18 cellular contexts compared by ENCODE assay signal in genomic region chr4:8617486-8618040, GRCh38. TPM values are rescaled to one million over a fixed set of nuclear protein-coding genes. Genes with fewer than 3 reads are reported as not detected.
DNase-seq lines count a peak whose midpoint lies in the region; ATAC-seq, FAIRE-seq and TF ChIP-seq lines count a peak whose summit lies in the region.
"Had no signal": no experiment of that assay in that cellular context is flagged by ENCODE, and none has a peak within 500 bp of the region (broad histone marks: within the 10 kb centered on the region; RNA-seq: fewer than 3 reads in every experiment).

No MANE protein-coding gene starts in this region.

- no peaks in the 10 kb centered on the region for H3K9me3 Mint-ChIP-seq in natural killer cell treated with Interleukin-12 subunit alpha and Interleukin-12 subunit beta and Interleukin-15 and Interleukin-18, amount 100 ng/mL, for 72 hours
- H3K9me3 Mint-ChIP-seq in natural killer cell: no peaks in the 10 kb centered on the region
- H3K9me3 Mint-ChIP-seq: CD8-positive, alpha-beta T cell had no signal

- no peak for TF ChIP-seq CTCF in natural killer cell (IDR thresholded peaks at IDR 0.05)
- no peak for TF ChIP-seq CTCF in K562 (IDR thresholded peaks at IDR 0.05 in 2 of 3, conservative IDR thresholded peaks at IDR 0.05 in 1 of 3; ENCODE audit: insufficient read depth in 2 of 3, low read depth in 1 of 3, low read length in 3 of 3)
- no peak for TF ChIP-seq CTCF in osteoblast (IDR thresholded peaks at IDR 0.05; ENCODE audit: extremely low read depth, low read depth, low read length)

- no peaks in the 10 kb centered on the region for H3K36me3 Mint-ChIP-seq in natural killer cell treated with Interleukin-12 subunit alpha and Interleukin-12 subunit beta and Interleukin-15 and Interleukin-18, amount 100 ng/mL, for 72 hours
- H3K36me3 Mint-ChIP-seq in natural killer cell: no peaks in the 10 kb centered on the region
- H3K36me3 Mint-ChIP-seq: CD8-positive, alpha-beta T cell had no signal

- H3K4me2 ChIP-seq in K562 (ENCODE audit: insufficient read depth, low read length): no peak overlapping the region
- H3K4me2 ChIP-seq in osteoblast (ENCODE audit: insufficient read depth, low read length): no peak overlapping the region
- H3K4me2 ChIP-seq: A549 had no signal

- H3K4me3 ChIP-seq in K562: no peak overlapping the region
- no peak overlapping the region for H3K4me3 ChIP-seq in osteoblast (ENCODE audit: insufficient read depth, low read length)
- H3K4me3 ChIP-seq in aorta (ENCODE audit: low read length in 2 of 2): no peak overlapping the region
- H3K4me3 ChIP-seq: A549 had no signal

- in situ Hi-C loops in K562 (cut with MboI): no loop called here

- no peaks in the 10 kb centered on the region for H3K27me3 Mint-ChIP-seq in natural killer cell treated with Interleukin-12 subunit alpha and Interleukin-12 subunit beta and Interleukin-15 and Interleukin-18, amount 100 ng/mL, for 72 hours
- H3K27me3 Mint-ChIP-seq in natural killer cell (ENCODE audit: low read depth in 2 of 2): no peaks in the 10 kb centered on the region

- CTCF ChIA-PET in K562 (lab: Yijun Ruan, JAX; ENCODE audit: low intra/inter-chr PET ratio): no interaction called here

- FAIRE-seq in K562 (lab: Jason Lieb, UNC): no peak
- FAIRE-seq: A549, GM19239 had no signal

- H3K9me3 ChIP-seq in K562 (replicated peaks; ENCODE audit: control insufficient read depth, insufficient read depth, low read depth, low read length) (no peaks in the 10 kb centered on the region), osteoblast (ENCODE audit: low read depth, low read length) (no peaks in the 10 kb centered on the region), aorta (ENCODE audit: control insufficient read depth, low read length) (no peaks in the 10 kb centered on the region)
- H3K9me3 ChIP-seq: A549, BE2C, Caco-2 had no signal

- H3K4me1 ChIP-seq in K562 (replicated peaks in 1 of 2; ENCODE audit: control insufficient read depth in 2 of 2, insufficient read depth in 2 of 2, low read length in 2 of 2): no peaks in the 10 kb centered on the region
- no peaks in the 10 kb centered on the region for H3K4me1 ChIP-seq in osteoblast (ENCODE audit: insufficient read depth, low read length)
- H3K4me1 ChIP-seq in aorta (ENCODE audit: control insufficient read depth in 1 of 2, insufficient read depth in 2 of 2, low read length in 2 of 2): no peaks in the 10 kb centered on the region
- H3K4me1 ChIP-seq: A549, Caco-2 had no signal

- TF ChIP-seq EP300 in K562 (IDR thresholded peaks at IDR 0.05; ENCODE audit: low read length): no peak

- BruUV-seq in K562 (replicated peaks; lab: Mats Ljungman, UMichigan): no TSS peak

- peaks cover 0 to 40% of the 10 kb centered on the region in 2 experiments; a peak in 3 of 5 replicates for H3K27me3 ChIP-seq in K562 (ENCODE audit: control insufficient read depth in 2 of 2, insufficient read depth in 2 of 2, low read length in 2 of 2)
- no peaks in the 10 kb centered on the region for H3K27me3 ChIP-seq in osteoblast (ENCODE audit: insufficient read depth, low read length)
- H3K27me3 ChIP-seq in aorta (ENCODE audit: control insufficient read depth in 1 of 2, insufficient read depth in 2 of 2, low read length in 1 of 2): no peaks in the 10 kb centered on the region
- H3K27me3 ChIP-seq: BE2C had no signal

- intact Hi-C loops in natural killer cell (cut with micrococcal nuclease) (no loop called here), K562 (cut with micrococcal nuclease) (no loop called here), aorta (cut with DNase I) (no loop called here)

- no peaks in the 10 kb centered on the region for H3K36me3 ChIP-seq in K562 (ENCODE audit: control insufficient read depth, insufficient read depth, low read length)
- H3K36me3 ChIP-seq in osteoblast (ENCODE audit: insufficient read depth, low read length): peaks cover 3% of the 10 kb centered on the region
- H3K36me3 ChIP-seq in aorta (ENCODE audit: control insufficient read depth in 1 of 2, insufficient read depth in 2 of 2, low read length in 1 of 2): no peaks in the 10 kb centered on the region
- H3K36me3 ChIP-seq: BE2C had no signal

- H4K20me1 ChIP-seq in K562 (replicated peaks; ENCODE audit: control insufficient read depth, insufficient read depth, low read length): no peaks in the 10 kb centered on the region
- peaks cover 3% of the 10 kb centered on the region for H4K20me1 ChIP-seq in osteoblast (ENCODE audit: insufficient read depth, low read length)

- H3K79me2 ChIP-seq in K562 (ENCODE audit: control insufficient read depth, insufficient read depth, low read length) (no peaks in the 10 kb centered on the region), osteoblast (ENCODE audit: insufficient read depth, low read length) (no peaks in the 10 kb centered on the region)

- no peak overlapping the region for H2AFZ ChIP-seq in K562 (ENCODE audit: low read depth, low read length)
- no peak overlapping the region for H2AFZ ChIP-seq in osteoblast (ENCODE audit: low read length)

- H3K9ac ChIP-seq in K562 (ENCODE audit: insufficient read depth in 1 of 2, low read depth in 2 of 2, low read length in 2 of 2): no peak overlapping the region

- WGBS in K562 (ENCODE audit: insufficient coverage, low coverage, missing lambda C conversion rate): 11% methylated on average over 21 of the region's 21 CpGs
- 65 to 67% methylated on average over 21 of the region's 21 CpGs for WGBS in aorta, 2 donors

- H3K4me3 Mint-ChIP-seq in natural killer cell treated with Interleukin-12 subunit alpha and Interleukin-12 subunit beta and Interleukin-15 and Interleukin-18, amount 100 ng/mL, for 72 hours: no peak overlapping the region
- no peak overlapping the region for H3K4me3 Mint-ChIP-seq in natural killer cell
- H3K4me3 Mint-ChIP-seq: CD8-positive, alpha-beta T cell had no signal

- ATAC-seq in natural killer cell treated with Interleukin-12 subunit alpha and Interleukin-12 subunit beta and Interleukin-15 and Interleukin-18, amount 100 ng/mL, for 72 hours: no peak
- ATAC-seq in natural killer cell: no peak
- no peak for ATAC-seq in K562
- no peak for ATAC-seq in aorta (ENCODE audit: low FRiP score)
- ATAC-seq in HG02973 (IDR thresholded peaks at IDR 0.05; ENCODE audit: unreplicated experiment): no peak
- ATAC-seq: A549; CD8-positive, alpha-beta T cell; HCT116 had no signal

- TF ChIP-seq POLR2A in K562 (conservative IDR thresholded peaks at IDR 0.05): no peak

- DNase-seq in natural killer cell treated with Interleukin-12 subunit alpha and Interleukin-12 subunit beta and Interleukin-15 and Interleukin-18, amount 100 ng/mL, for 72 hours (ENCODE audit: low spot score): peak; percentile 22
- DNase-seq in natural killer cell (no peak), K562 (ENCODE audit: extremely low read depth in 1 of 4, low spot score in 3 of 4) (no peak), osteoblast (ENCODE audit: insufficient read length, low spot score, missing footprints) (peak; percentile 86), aorta (peak; percentile 11 to 49), NCI-H2227 treated with DMSO at 0.1 percent for 48 hours (lab: John Stamatoyannopoulos, UW) (no peak), T1000 (lab: John Stamatoyannopoulos, UW) (no peak)
- DNase-seq: BE2C; Caco-2; CD8-positive, alpha-beta T cell; DND-41; GDM1 had no signal

- POLR2A ChIA-PET in K562 (lab: Yijun Ruan, JAX): no interaction called here

- no peaks in the 10 kb centered on the region for H3K9me1 ChIP-seq in K562 (ENCODE audit: control insufficient read depth, insufficient read depth, low read length)

- H3K4me1 Mint-ChIP-seq in natural killer cell treated with Interleukin-12 subunit alpha and Interleukin-12 subunit beta and Interleukin-15 and Interleukin-18, amount 100 ng/mL, for 72 hours (ENCODE audit: low read depth in 2 of 2): no peaks in the 10 kb centered on the region
- peaks cover 0 to 8% of the 10 kb centered on the region in 2 donors for H3K4me1 Mint-ChIP-seq in natural killer cell

- H3K27ac ChIP-seq in K562 (ENCODE audit: extremely low read depth, low read depth, low read length) (no peak overlapping the region), osteoblast (ENCODE audit: low read depth, low read length) (no peak overlapping the region), aorta (ENCODE audit: low read depth in 1 of 2, low read length in 2 of 2) (no peak overlapping the region)
- H3K27ac ChIP-seq: A549, C4-2B had no signal

- no peak overlapping the region for H3K27ac Mint-ChIP-seq in natural killer cell treated with Interleukin-12 subunit alpha and Interleukin-12 subunit beta and Interleukin-15 and Interleukin-18, amount 100 ng/mL, for 72 hours
- no peak overlapping the region for H3K27ac Mint-ChIP-seq in natural killer cell
- H3K27ac Mint-ChIP-seq: CD8-positive, alpha-beta T cell had no signal

- no peak for TF ChIP-seq RAD21 in K562 (CRISPR knock-in tag; conservative IDR thresholded peaks at IDR 0.05 in 1 of 2, IDR thresholded peaks at IDR 0.05 in 1 of 2)

RNA-seq across cellular contexts. Expression of gene CPZ, which starts 25.0 kb away (rescaled TPM):
- total RNA-seq in natural killer cell treated with Interleukin-12 subunit alpha and Interleukin-12 subunit beta and Interleukin-15 and Interleukin-18, amount 100 ng/mL, for 72 hours: not detected
- not detected for total RNA-seq in natural killer cell
- 19.3 and 33.1 TPM in 2 replicates for total RNA-seq in K562 (2011; cell fraction: chromatin; rRNA removed; ENCODE audit: low replicate concordance)
- 12.5 and 16.5 TPM in 2 replicates for total RNA-seq in K562 (2011; cell fraction: nucleolus; rRNA removed)
- 15.9 and 26.4 TPM in 2 replicates for total RNA-seq in K562 (2011; cell fraction: nucleoplasm; rRNA removed)
- total RNA-seq in K562 (2014; rRNA removed): 0.41 and 1.1 TPM in 2 replicates
- total RNA-seq in K562 (2014; rRNA removed; fragmentation: Illumina TruSeq; extraction: Trizol): 0.58 and 0.67 TPM in 2 replicates
- 2.1 and 2.2 TPM in 2 replicates for total RNA-seq in K562 (2015; rRNA removed; fragmentation: Illumina TruSeq; extraction: Trizol)
- total RNA-seq in K562 (2021): 1.5 and 1.6 TPM in 2 replicates
- polyA plus RNA-seq in K562 (2011; rRNA removed): 0.60 and 2.0 TPM in 2 replicates
- 0.38 and 4.3 TPM in 2 replicates for polyA plus RNA-seq in K562 (2011; cell fraction: cytosol; rRNA removed)
- polyA plus RNA-seq in K562 (2011; cell fraction: nucleus; rRNA removed): 1.7 and 13.8 TPM in 2 replicates
- 4.3 and 41.5 TPM in 2 replicates for polyA plus RNA-seq in K562 (2012)
- polyA plus RNA-seq in K562 (2014; fragmentation: Illumina TruSeq; extraction: Trizol): 0.68 and 1.4 TPM in 2 replicates
- under 1 TPM in 1 of 2 experiments, not detected in 1; 0.06 TPM for polyA plus RNA-seq in K562 (2014; fragmentation: Nextera tagmentation; extraction: Ambion mirVana)
- polyA plus RNA-seq in K562 (2014; rRNA removed): 1.1 TPM in 2 replicates
- 1.4 TPM in 1 of 2 replicates, not detected in the other for polyA minus RNA-seq in K562 (2011; rRNA and poly(A)+ RNA removed)
- polyA minus RNA-seq in K562 (2011; cell fraction: cytosol; rRNA and poly(A)+ RNA removed): 0.86 TPM in 1 of 2 replicates, not detected in the other
- 1.4 and 2.6 TPM in 2 replicates for polyA minus RNA-seq in K562 (2011; cell fraction: nucleus; rRNA and poly(A)+ RNA removed)
- total RNA-seq in osteoblast: 21.2 and 44.5 TPM in 2 replicates
- total RNA-seq in aorta: 1 to 10 TPM; 3.8 to 10.0 TPM
- polyA plus RNA-seq in aorta: under 1 TPM; 0.13 to 0.82 TPM
- total RNA-seq: CD8-positive, alpha-beta T cell had no signal

RNA-seq across cellular contexts. Expression of gene GPR78, which starts 37.4 kb away (rescaled TPM):
- not detected for total RNA-seq in natural killer cell treated with Interleukin-12 subunit alpha and Interleukin-12 subunit beta and Interleukin-15 and Interleukin-18, amount 100 ng/mL, for 72 hours
- total RNA-seq in natural killer cell (not detected), K562 (2014; rRNA removed) (0.04 TPM in 1 of 2 replicates, not detected in the other), K562 (2014; rRNA removed; fragmentation: Illumina TruSeq; extraction: Trizol) (not detected in 2 replicates), K562 (2015; rRNA removed; fragmentation: Illumina TruSeq; extraction: Trizol) (0.07 TPM in 1 of 2 replicates, not detected in the other), K562 (2021) (0.09 and 0.16 TPM in 2 replicates), osteoblast (1.2 and 1.8 TPM in 2 replicates), aorta (under 1 TPM in 1 of 2 donors, not detected in 1; 0.48 TPM)
- 4.4 and 8.6 TPM in 2 replicates for total RNA-seq in K562 (2011; cell fraction: chromatin; rRNA removed; ENCODE audit: low replicate concordance)
- total RNA-seq in K562 (2011; cell fraction: nucleolus; rRNA removed): 2.4 and 3.2 TPM in 2 replicates
- 3.6 and 4.8 TPM in 2 replicates for total RNA-seq in K562 (2011; cell fraction: nucleoplasm; rRNA removed)
- polyA plus RNA-seq in K562 (2011; rRNA removed) (0.13 TPM in 1 of 2 replicates, not detected in the other), K562 (2014; fragmentation: Illumina TruSeq; extraction: Trizol) (0.06 TPM in 1 of 2 replicates, not detected in the other), K562 (2014; fragmentation: Nextera tagmentation; extraction: Ambion mirVana) (not detected), K562 (2014; rRNA removed) (0.04 and 0.08 TPM in 2 replicates), aorta (not detected)
- polyA plus RNA-seq in K562 (2011; cell fraction: cytosol; rRNA removed): 0.07 TPM in 1 of 2 replicates, not detected in the other
- polyA plus RNA-seq in K562 (2011; cell fraction: nucleus; rRNA removed): 0.20 and 1.3 TPM in 2 replicates
- 0.08 and 0.39 TPM in 2 replicates for polyA plus RNA-seq in K562 (2012)
- polyA minus RNA-seq in K562 (2011; rRNA and poly(A)+ RNA removed): 0.21 TPM in 1 of 2 replicates, not detected in the other
- polyA minus RNA-seq in K562 (2011; cell fraction: cytosol; rRNA and poly(A)+ RNA removed): not detected in 2 replicates
- 0.11 and 0.67 TPM in 2 replicates for polyA minus RNA-seq in K562 (2011; cell fraction: nucleus; rRNA and poly(A)+ RNA removed)
- total RNA-seq: CD8-positive, alpha-beta T cell; H4 had no signal

Comparison
In these comparisons a context has a peak if more than half of its experiments do, and no peak if none do; other contexts are left out.
1. DNase-seq: peak in natural killer cell treated with Interleukin-12 subunit alpha and Interleukin-12 subunit beta and Interleukin-15 and Interleukin-18, amount 100 ng/mL, for 72 hours (single experiment), osteoblast (single experiment) and aorta (2 of 2); none in natural killer cell (single experiment), K562 (0 of 4), NCI-H2227 treated with DMSO at 0.1 percent for 48 hours (single experiment) and T1000 (single experiment).